ENCODE assay signal across 19 cellular contexts in genomic region chr12:93616584-93617101, GRCh38. TPM values are rescaled to one million over a fixed set of nuclear protein-coding genes. Genes with fewer than 3 reads are reported as not detected.
DNase-seq lines count a peak whose midpoint lies in the region; ATAC-seq and TF ChIP-seq lines count a peak whose summit lies in the region.
"Had no signal": no experiment of that assay in that cellular context is flagged by ENCODE, and none has a peak within 500 bp of the region (broad histone marks: within the 10 kb centered on the region; RNA-seq: fewer than 3 reads in every experiment).

No MANE protein-coding gene starts in this region.

- H3K27me3 ChIP-seq in H7 (ENCODE audit: control insufficient read depth, insufficient read depth, low read length) (no peaks in the 10 kb centered on the region), neuronal stem cell (ENCODE audit: control insufficient read depth in 3 of 3, insufficient read depth in 3 of 3, low read depth in 1 of 3, low read length in 3 of 3) (no peaks in the 10 kb centered on the region)
- H3K27me3 ChIP-seq: BLaER1, body of pancreas, heart right ventricle, Peyer's patch had no signal

- H3K27ac Mint-ChIP-seq in natural killer cell = no peak overlapping the region
- H3K27ac Mint-ChIP-seq: activated T-helper 17 cell treated with anti-CD3 and anti-CD28 coated beads, Interleukin-2, amount 50 U/mL, for 72 hours; T-helper 2 cell treated with Interferon-gamma antibody and Interleukin-4, amounts not matched to agents 5 μg/mL and 100 μg/mL, for 36 hours had no signal

- H2BK120ac ChIP-seq in neuronal stem cell (ENCODE audit: low read depth, low read length) = no peak overlapping the region

- no peak overlapping the region for H4K8ac ChIP-seq in neuronal stem cell (ENCODE audit: low read depth, low read length)

- no CpG with 5 or more reads among the region's 8 CpGs for WGBS in neuronal stem cell (ENCODE audit: extremely low coverage in 2 of 2, insufficient read length in 2 of 2, insufficient replicate concordance in 1 of 2), 2 donors

- no peak overlapping the region for H3K18ac ChIP-seq in neuronal stem cell (ENCODE audit: low read length)

- no peak overlapping the region for H2BK15ac ChIP-seq in neuronal stem cell (ENCODE audit: low read length)

- TF ChIP-seq CTCF in RWPE1 (conservative IDR thresholded peaks at IDR 0.05; ENCODE audit: low read depth) = no peak
- TF ChIP-seq CTCF in natural killer cell (IDR thresholded peaks at IDR 0.05) = no peak

- no peaks in the 10 kb centered on the region for H3K9me3 ChIP-seq in neuronal stem cell (replicated peaks in 1 of 2; ENCODE audit: control insufficient read depth in 2 of 2, insufficient read depth in 1 of 2, low read depth in 1 of 2, low read length in 2 of 2)
- H3K9me3 ChIP-seq: body of pancreas, heart right ventricle, Peyer's patch had no signal

- H4K91ac ChIP-seq in neuronal stem cell (ENCODE audit: low read depth, low read length, poor library complexity) = no peak overlapping the region

- H3K27ac ChIP-seq in RWPE1 (no peak overlapping the region), neuronal stem cell (replicated peaks; ENCODE audit: low read length) (no peak overlapping the region)
- H3K27ac ChIP-seq: BLaER1, body of pancreas, Peyer's patch, skin epidermis had no signal

- H3K4me2 ChIP-seq in neuronal stem cell (ENCODE audit: insufficient read depth, low read length, poor library complexity, severe bottlenecking) = no peak overlapping the region
- H3K4me2 ChIP-seq: BLaER1 had no signal

- H3K9ac ChIP-seq in neuronal stem cell (ENCODE audit: low read depth, low read length, poor library complexity) = no peak overlapping the region
- H3K9ac ChIP-seq: BLaER1 had no signal

- H3K36me3 ChIP-seq in H7 (replicated peaks; ENCODE audit: control insufficient read depth, insufficient read depth, low read length) (no peaks in the 10 kb centered on the region), neuronal stem cell (replicated peaks in 1 of 2; ENCODE audit: control insufficient read depth in 2 of 2, insufficient read depth in 2 of 2, low read length in 2 of 2) (no peaks in the 10 kb centered on the region)
- H3K36me3 ChIP-seq: BLaER1, heart right ventricle, Peyer's patch had no signal

- H3K4me1 Mint-ChIP-seq in natural killer cell = no peaks in the 10 kb centered on the region

- no peak overlapping the region for H2BK5ac ChIP-seq in neuronal stem cell (ENCODE audit: low read length)

- H3K27me3 Mint-ChIP-seq in natural killer cell (ENCODE audit: low read depth in 2 of 2) = peaks cover 10 to 20% of the 10 kb centered on the region in 2 donors

- H3K4me1 ChIP-seq in neuronal stem cell (ENCODE audit: control insufficient read depth in 2 of 2, insufficient read depth in 1 of 2, low read depth in 1 of 2, low read length in 2 of 2) = peaks cover 7% of the 10 kb centered on the region in 2 donors
- H3K4me1 ChIP-seq: BLaER1, body of pancreas, Peyer's patch had no signal

- H3K4ac ChIP-seq in neuronal stem cell (ENCODE audit: low read length) = no peak overlapping the region

- ATAC-seq in HG02588 (IDR thresholded peaks at IDR 0.05; ENCODE audit: unreplicated experiment) (no peak), natural killer cell (no peak), GM18517 (IDR thresholded peaks at IDR 0.05; ENCODE audit: unreplicated experiment) (no peak), HG02885 (IDR thresholded peaks at IDR 0.05; ENCODE audit: poor library complexity, unreplicated experiment) (no peak)
- ATAC-seq: activated T-helper 17 cell treated with anti-CD3 and anti-CD28 coated beads, Interleukin-2, amount 50 U/mL, for 72 hours; body of pancreas had no signal

- peak; percentile 33 for DNase-seq in H7
- DNase-seq in RWPE1 (ENCODE audit: low spot score) = peak; percentile 50
- peak; percentile 35 for DNase-seq in fibroblast of peridontal ligament (ENCODE audit: extremely low read depth)
- peak; percentile 26 for DNase-seq in neuronal stem cell (ENCODE audit: low spot score)
- DNase-seq in natural killer cell = no peak
- DNase-seq: activated CD4-positive, alpha-beta T cell treated with anti-CD3 and anti-CD28 coated beads, Interleukin-2, amount 50 U/mL, for 48 hours; body of pancreas; DND-41; heart right ventricle; NCI-H1092 treated with DMSO at 0.1 percent for 48 hours; nucleus accumbens; Peyer's patch had no signal

- H3K4me3 Mint-ChIP-seq in natural killer cell = no peak overlapping the region
- H3K4me3 Mint-ChIP-seq: activated T-helper 17 cell treated with anti-CD3 and anti-CD28 coated beads, Interleukin-2, amount 50 U/mL, for 72 hours; T-helper 2 cell treated with Interferon-gamma antibody and Interleukin-4, amounts not matched to agents 5 μg/mL and 100 μg/mL, for 36 hours had no signal

- POLR2A ChIA-PET in RWPE1 (lab: Yijun Ruan, JAX; ENCODE audit: low non-redundant PET) = no interaction called here

- H3K4me3 ChIP-seq in H7 (ENCODE audit: insufficient read depth, low read depth, low read length) = no peak overlapping the region
- H3K4me3 ChIP-seq in neuronal stem cell (ENCODE audit: low read length in 2 of 2) = no peak overlapping the region
- H3K4me3 ChIP-seq: BLaER1, body of pancreas, heart right ventricle, Peyer's patch, skin epidermis had no signal

- CTCF ChIA-PET in RWPE1 (lab: Yijun Ruan, JAX) = interaction anchor here (0.6 kb wide), 1 partner anchor 599 kb away, joined by 8 read pairs; no protein-coding TSS in a partner anchor

- H2AK5ac ChIP-seq in neuronal stem cell (ENCODE audit: low read depth, low read length) = no peak overlapping the region

- H3K9me3 Mint-ChIP-seq in natural killer cell = no peaks in the 10 kb centered on the region
- H3K9me3 Mint-ChIP-seq: T-helper 2 cell treated with Interferon-gamma antibody and Interleukin-4, amounts not matched to agents 5 μg/mL and 100 μg/mL, for 36 hours had no signal

- H3K79me1 ChIP-seq in neuronal stem cell (ENCODE audit: low read depth, low read length) = no peaks in the 10 kb centered on the region

- peak overlapping the region; percentile 26 for H2AFZ ChIP-seq in neuronal stem cell (ENCODE audit: low read length)

- H3K14ac ChIP-seq in neuronal stem cell (ENCODE audit: low read length) = no peak overlapping the region

- H3K36me3 Mint-ChIP-seq in natural killer cell = no peaks in the 10 kb centered on the region

- H2BK12ac ChIP-seq in neuronal stem cell (ENCODE audit: low read length) = no peak overlapping the region

- intact Hi-C loops in natural killer cell (cut with micrococcal nuclease) = no loop called here

- no peak overlapping the region for H3K23ac ChIP-seq in neuronal stem cell (ENCODE audit: low read depth, low read length, poor library complexity)

RNA-seq across cellular contexts. Expression of gene SOCS2, which starts 44.2 kb away (rescaled TPM):
- total RNA-seq in H7 (2014; rRNA removed; shearing (Covaris generic)) = 86.0 and 138 TPM in 2 replicates
- polyA plus RNA-seq in neuronal stem cell (2013, experiment 1 of 2) = 4.2 TPM
- 4.6 TPM for polyA plus RNA-seq in neuronal stem cell (2013, experiment 2 of 2)
- total RNA-seq in natural killer cell = 100 to 1,000 TPM in 1 of 3 donors, 10 to 100 TPM in 2; 13.9 to 110 (median 26.7) TPM
